ENCODE assay signal across 1 cellular context in the genomic region with DNA sequence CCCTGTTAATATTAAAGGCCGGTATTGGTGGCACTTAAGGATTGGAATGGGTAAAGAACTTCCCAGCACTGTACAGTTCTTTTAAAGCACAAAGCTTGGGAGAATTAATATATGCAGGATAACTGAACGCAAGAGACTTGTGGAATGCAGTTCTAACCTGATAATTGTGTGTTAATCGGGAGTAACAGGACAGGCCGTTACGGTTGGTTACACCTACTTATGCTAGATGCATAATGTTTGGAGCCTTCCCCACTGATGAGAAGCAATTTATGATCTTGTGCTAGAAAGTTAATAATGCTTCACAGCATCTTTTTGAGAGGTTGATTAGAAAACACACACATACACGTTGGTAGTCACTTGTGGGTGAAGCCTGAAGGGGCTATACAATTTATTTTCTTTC.
TF ChIP-seq lines count a peak whose summit lies in the region.

No MANE protein-coding gene starts in this region.

TF ChIP-seq in IMR-90, 13 proteins besides CTCF, POLR2A, EP300 and RAD21:
- TF ChIP-seq SMC3 (IDR thresholded peaks at IDR 0.05; ENCODE audit: low read depth, low read length) = no peak
